In genomic region chr4:131975276-131976132, GRCh38 we compare ENCODE assay signal across 8 cellular contexts.
A peak's percentile ranks its signal among the peaks of the same experiment; 100 is the strongest.
DNase-seq lines count a peak whose midpoint lies in the region; ATAC-seq, FAIRE-seq and TF ChIP-seq lines count a peak whose summit lies in the region.
"Not testable (repeated sequence)": the region's sequence is repeated elsewhere in the genome, so short reads cannot be mapped to it uniquely, and the experiment has no call there.

No MANE protein-coding gene starts in this region.

- 59 to 63% methylated on average over 62 to 63 of the region's 63 CpGs for WGBS in esophagus, 2 donors
- WGBS in trophoblast cell (ENCODE audit: extremely low coverage, insufficient coverage, insufficient read length) = no CpG with 5 or more reads among the region's 63 CpGs
- 58 to 80% methylated on average over 45 to 49 of the region's 63 CpGs for WGBS in testis, 2 donors

- H3K79me1 ChIP-seq in trophoblast cell (ENCODE audit: low read length) = not testable (repeated sequence)

- H3K9me3 ChIP-seq in CD8-positive, alpha-beta T cell (ENCODE audit: low read length); keratinocyte (ENCODE audit: control insufficient read depth, low read depth, low read length); trophoblast cell (ENCODE audit: insufficient read depth, low read depth, low read length); testis: not testable (repeated sequence)
- peaks cover 10 to 11% of the 10 kb centered on the region in 2 donors for H3K9me3 ChIP-seq in esophagus (ENCODE audit: control insufficient read depth in 2 of 2, insufficient read depth in 1 of 2, low read depth in 1 of 2, low read length in 1 of 2)

- H3K9ac ChIP-seq in keratinocyte (ENCODE audit: control insufficient read depth, extremely low read depth, insufficient read depth, low read length) = peak overlapping the region; percentile 15
- H3K9ac ChIP-seq in trophoblast cell (ENCODE audit: low read length) = not testable (repeated sequence)

- H2AK5ac ChIP-seq in trophoblast cell (ENCODE audit: low read length) = not testable (repeated sequence)

- not testable (repeated sequence) for DNase-seq in CD8-positive, alpha-beta T cell; keratinocyte (ENCODE audit: low read depth, low spot score); testis
- peak; percentile 63 for DNase-seq in activated CD8-positive, alpha-beta memory T cell treated with anti-CD3 and anti-CD28 coated beads for 24 hours
- DNase-seq in amniotic epithelial cell (ENCODE audit: low read depth) (peak; percentile 50), trophoblast cell (peak; percentile 7 to 28)

- TF ChIP-seq POLR2A in testis (IDR thresholded peaks at IDR 0.05) = not testable (repeated sequence)

- peak overlapping the region; percentile 77 for H3K4me3 Mint-ChIP-seq in CD8-positive, alpha-beta T cell
- H3K4me3 Mint-ChIP-seq in IgD-negative memory B cell = peak overlapping the region in 3 of 4 donors; percentile 55 to 81 (median 66)

- intact Hi-C loops in CD8-positive, alpha-beta T cell (cut with DNase I, micrococcal nuclease); testis (cut with DNase I; ENCODE audit: low total_unique reads): not testable (repeated sequence)

- H3K4me3 ChIP-seq in CD8-positive, alpha-beta T cell (ENCODE audit: low read depth, low read length); trophoblast cell (ENCODE audit: low read depth, low read length): not testable (repeated sequence)
- H3K4me3 ChIP-seq in esophagus (ENCODE audit: low read depth in 1 of 2, low read length in 2 of 2) (peak overlapping the region; percentile 39 to 56), keratinocyte (ENCODE audit: control insufficient read depth in 2 of 3, extremely low read depth in 1 of 3, insufficient read depth in 2 of 3, low read depth in 1 of 3, low read length in 3 of 3) (peak overlapping the region in 1 of 3 experiments; percentile 12), testis (peak overlapping the region; percentile 49)

- not testable (repeated sequence) for H3K9me1 ChIP-seq in keratinocyte (ENCODE audit: control insufficient read depth, extremely low read depth, insufficient read depth, low read length)

- not testable (repeated sequence) for H2BK120ac ChIP-seq in trophoblast cell (ENCODE audit: insufficient read depth, low read length, poor library complexity)

- H4K8ac ChIP-seq in trophoblast cell (ENCODE audit: low read depth, low read length) = not testable (repeated sequence)

- H3K4me2 ChIP-seq in keratinocyte (ENCODE audit: control insufficient read depth, extremely low read depth, insufficient read depth, low read depth, low read length); trophoblast cell (ENCODE audit: low read length): not testable (repeated sequence)

- H4K20me1 ChIP-seq in keratinocyte (ENCODE audit: control insufficient read depth, extremely low read depth, insufficient read depth, low read length) = not testable (repeated sequence)

- H3K4me1 ChIP-seq in CD8-positive, alpha-beta T cell (ENCODE audit: insufficient read depth, low read length); esophagus (ENCODE audit: control insufficient read depth in 2 of 2, insufficient read depth in 2 of 2, low read length in 1 of 2); keratinocyte (ENCODE audit: control insufficient read depth, extremely low read depth, insufficient read depth, low read length); trophoblast cell (ENCODE audit: control insufficient read depth in 1 of 2, insufficient read depth in 2 of 2, low read length in 2 of 2); testis: not testable (repeated sequence)

- H3K27me3 Mint-ChIP-seq in CD8-positive, alpha-beta T cell (ENCODE audit: low read depth); IgD-negative memory B cell: not testable (repeated sequence)

- not testable (repeated sequence) for H3K27ac Mint-ChIP-seq in CD8-positive, alpha-beta T cell
- peak overlapping the region in 1 of 3 donors; percentile 16 for H3K27ac Mint-ChIP-seq in IgD-negative memory B cell

- not testable (repeated sequence) for H2BK12ac ChIP-seq in trophoblast cell (ENCODE audit: low read length)

- not testable (repeated sequence) for TF ChIP-seq CTCF in CD8-positive, alpha-beta T cell (IDR thresholded peaks at IDR 0.05); keratinocyte (optimal IDR thresholded peaks at IDR 0.05 in 1 of 3, IDR thresholded peaks at IDR 0.05 in 1 of 3, conservative IDR thresholded peaks at IDR 0.05 in 1 of 3; ENCODE audit: extremely low read depth in 1 of 3, insufficient read depth in 2 of 3, low read length in 3 of 3); testis (IDR thresholded peaks at IDR 0.05)

- H3K79me2 ChIP-seq in keratinocyte (ENCODE audit: control insufficient read depth, insufficient read depth, low read length); trophoblast cell (ENCODE audit: control insufficient read depth, insufficient read depth, low read length, poor library complexity): not testable (repeated sequence)

- H3K36me3 ChIP-seq in CD8-positive, alpha-beta T cell (ENCODE audit: insufficient read depth, low read length); esophagus (ENCODE audit: control insufficient read depth in 2 of 2, insufficient read depth in 2 of 2, low read length in 1 of 2); keratinocyte (ENCODE audit: control insufficient read depth in 2 of 2, extremely low read depth in 1 of 2, insufficient read depth in 2 of 2, low read length in 2 of 2); trophoblast cell (ENCODE audit: control insufficient read depth in 1 of 2, insufficient read depth in 2 of 2, low read length in 2 of 2); testis (ENCODE audit: low read depth, missing control alignments): not testable (repeated sequence)

- not testable (repeated sequence) for FAIRE-seq in keratinocyte (lab: Jason Lieb, UNC)

- CTCF ChIA-PET in CD8-positive, alpha-beta T cell (lab: Charles Lee) = not testable (repeated sequence)

- not testable (repeated sequence) for H3K18ac ChIP-seq in trophoblast cell (ENCODE audit: low read length)

- H4K91ac ChIP-seq in trophoblast cell (ENCODE audit: low read depth, low read length) = not testable (repeated sequence)

- H3K27me3 ChIP-seq in CD8-positive, alpha-beta T cell (ENCODE audit: insufficient read depth, low read length); esophagus (ENCODE audit: control insufficient read depth in 1 of 2, insufficient read depth in 2 of 2, low read length in 2 of 2); keratinocyte (ENCODE audit: control insufficient read depth, extremely low read depth, insufficient read depth, low read length); trophoblast cell (ENCODE audit: insufficient read depth, low read length); testis: not testable (repeated sequence)

- not testable (repeated sequence) for H3K4me1 Mint-ChIP-seq in CD8-positive, alpha-beta T cell (ENCODE audit: low read depth); IgD-negative memory B cell

- dilution Hi-C loops in keratinocyte (cut with MboI; ENCODE audit: extremely low pct_ligation_motif_present, low sequenced_read_pairs) = not testable (repeated sequence)

- H3K23ac ChIP-seq in trophoblast cell (ENCODE audit: low read length) = not testable (repeated sequence)

- H3K36me3 Mint-ChIP-seq in CD8-positive, alpha-beta T cell; IgD-negative memory B cell: not testable (repeated sequence)

- not testable (repeated sequence) for ATAC-seq in CD8-positive, alpha-beta T cell

- not testable (repeated sequence) for H3K14ac ChIP-seq in trophoblast cell (ENCODE audit: low read length)

- POLR2A ChIA-PET in CD8-positive, alpha-beta T cell (lab: Charles Lee) = not testable (repeated sequence)

- not testable (repeated sequence) for H2BK5ac ChIP-seq in trophoblast cell (ENCODE audit: low read depth, low read length, poor library complexity)

- H3K9me3 Mint-ChIP-seq in CD8-positive, alpha-beta T cell = peaks cover 13% of the 10 kb centered on the region
- peaks cover 5 to 13% (median 5%) of the 10 kb centered on the region in 3 donors for H3K9me3 Mint-ChIP-seq in IgD-negative memory B cell

- H3K4ac ChIP-seq in trophoblast cell (ENCODE audit: low read depth, low read length) = not testable (repeated sequence)

- H3K27ac ChIP-seq in CD8-positive, alpha-beta T cell (ENCODE audit: low read depth, low read length); keratinocyte (ENCODE audit: control insufficient read depth, insufficient read depth, low read length); trophoblast cell (ENCODE audit: low read depth, low read length); testis: not testable (repeated sequence)
- H3K27ac ChIP-seq in esophagus (ENCODE audit: low read depth in 2 of 2, low read length in 1 of 2) = peak overlapping the region in 1 of 2 donors; percentile 7

- peak overlapping the region; percentile 15 for H2AFZ ChIP-seq in keratinocyte (ENCODE audit: control insufficient read depth, low read length)
- H2AFZ ChIP-seq in trophoblast cell (ENCODE audit: insufficient read depth, low read length, poor library complexity) = not testable (repeated sequence)

- H4K12ac ChIP-seq in trophoblast cell (ENCODE audit: low read depth, low read length) = not testable (repeated sequence)
